Comparison of ENCODE assay signal across 8 cellular contexts in the genomic region with DNA sequence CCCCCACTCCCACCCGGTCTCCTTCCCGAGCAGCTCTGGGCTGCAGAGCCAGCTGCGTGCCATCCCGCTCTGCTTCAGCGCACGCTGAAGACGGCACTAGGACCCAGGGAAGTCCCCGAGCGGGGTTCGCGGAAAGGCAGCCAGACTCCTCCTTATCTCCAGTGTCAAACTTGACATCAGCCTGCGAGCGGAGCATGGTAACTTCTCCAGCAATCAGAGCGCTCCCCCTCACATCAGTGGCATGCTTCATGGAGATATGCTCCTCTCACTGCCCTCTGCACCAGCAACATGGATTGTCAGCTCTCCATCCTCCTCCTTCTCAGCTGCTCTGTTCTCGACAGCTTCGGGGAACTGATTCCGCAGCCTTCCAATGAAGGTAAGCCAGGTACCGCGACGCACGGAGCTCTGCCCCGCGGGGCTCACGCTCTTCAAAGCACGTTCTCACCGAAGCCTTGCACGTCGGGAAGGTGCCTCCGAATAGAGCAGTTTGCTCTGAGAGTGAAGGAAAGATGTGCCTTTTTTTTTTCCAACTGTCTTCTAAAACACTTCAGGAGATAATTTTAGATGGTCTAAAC. TPM values are rescaled to one million over a fixed set of nuclear protein-coding genes. Genes with fewer than 3 reads are reported as not detected.
DNase-seq lines count a peak whose midpoint lies in the region; ATAC-seq and TF ChIP-seq lines count a peak whose summit lies in the region.

A gene (plus strand): TSS at position 161 of the 575 bp plus-strand sequence. CDS start 128 bp downstream, at position 289.

- peaks cover 3 to 15% (median 3%) of the 10 kb centered on the region in 3 donors for H3K4me1 ChIP-seq in esophagus squamous epithelium
- H3K4me1 ChIP-seq in stomach = peaks cover 9 to 14% (median 12%) of the 10 kb centered on the region in 4 donors

- no peaks in the 10 kb centered on the region for H3K36me3 ChIP-seq in esophagus squamous epithelium
- no peaks in the 10 kb centered on the region for H3K36me3 ChIP-seq in stomach

- TF ChIP-seq CTCF in esophagus squamous epithelium (IDR thresholded peaks at IDR 0.05) (no peak), stomach (IDR thresholded peaks at IDR 0.05) (no peak)

- ATAC-seq in HG02884 (IDR thresholded peaks at IDR 0.05; ENCODE audit: unreplicated experiment) = peak; percentile 95

- TF ChIP-seq EP300 in stomach (IDR thresholded peaks at IDR 0.05) = no peak

- H3K27ac ChIP-seq in esophagus squamous epithelium = peak within 1 kb of the TSS in 2 of 4 donors; percentile 7 to 26
- H3K27ac ChIP-seq in stomach = peak within 1 kb of the TSS in 1 of 5 donors; percentile 47

- DNase-seq in NCI-H345 (lab: John Stamatoyannopoulos, UW) (peak; percentile 22), NCI-H345 treated with DMSO at 0.1 percent for 48 hours (lab: John Stamatoyannopoulos, UW; ENCODE audit: unreplicated experiment) (no peak), NCI-H2107 treated with DMSO at 0.1 percent for 48 hours (lab: John Stamatoyannopoulos, UW; ENCODE audit: unreplicated experiment) (peak; percentile 29), activated T-cell treated with anti-CD3 and anti-CD28 coated beads for 24 hours (ENCODE audit: low read depth) (peak; percentile 15), esophagus squamous epithelium (lab: John Stamatoyannopoulos, UW) (no peak), mucosa of gallbladder (ENCODE audit: low spot score) (peak; percentile 65), stomach (peak; percentile 54)

- 1 to 2% methylated on average over 19 to 26 of the region's 29 CpGs for WGBS in esophagus squamous epithelium, 2 donors
- 0 to 3% (median 1%) methylated on average over 29 of the region's 29 CpGs for WGBS in stomach, 5 donors

- H3K9me3 ChIP-seq in esophagus squamous epithelium (no peaks in the 10 kb centered on the region), stomach (no peaks in the 10 kb centered on the region)

- peak within 1 kb of the TSS; percentile 16 to 62 (median 46) for H3K4me3 ChIP-seq in esophagus squamous epithelium
- H3K4me3 ChIP-seq in stomach = peak within 1 kb of the TSS; percentile 26 to 49 (median 48)

- intact Hi-C loops in esophagus squamous epithelium (cut with DNase I) = no loop called here
- intact Hi-C loops in stomach (cut with DNase I; ENCODE audit: low total_unique reads) = no loop called here

- TF ChIP-seq POLR2A in esophagus squamous epithelium (IDR thresholded peaks at IDR 0.05) (peak in 1 of 4 donors; percentile 19), stomach (IDR thresholded peaks at IDR 0.05) (no peak)

- H3K27me3 ChIP-seq in esophagus squamous epithelium (peaks cover 0 to 45% (median 0%) of the 10 kb centered on the region in 4 donors), stomach (peaks cover 0 to 44% (median 15%) of the 10 kb centered on the region in 3 donors)

RNA-seq across cellular contexts. Expression of the gene that starts here (rescaled TPM):
- 1 to 10 TPM in 2 of 4 donors, under 1 TPM in 2; 0.38 to 3.6 (median 1.4) TPM for total RNA-seq in esophagus squamous epithelium
- total RNA-seq in mucosa of gallbladder = 15.3 TPM
- 10 to 100 TPM in 2 of 5 donors, 1 to 10 TPM in 2, under 1 TPM in 1; 0.29 to 33.9 (median 5.5) TPM for total RNA-seq in stomach
- under 1 TPM; 0.35 to 0.46 (median 0.37) TPM for polyA plus RNA-seq in stomach

Comparison
In these comparisons a context has a peak if more than half of its experiments do, and no peak if none do; other contexts are left out.
1. DNase-seq: peak in NCI-H345 (single experiment), NCI-H2107 treated with DMSO at 0.1 percent for 48 hours (single experiment), activated T-cell treated with anti-CD3 and anti-CD28 coated beads for 24 hours (single experiment), mucosa of gallbladder (single experiment) and stomach (single experiment); none in NCI-H345 treated with DMSO at 0.1 percent for 48 hours (single experiment) and esophagus squamous epithelium (single experiment).